Comparison of ENCODE assay signal across 23 cellular contexts in the genomic region with DNA sequence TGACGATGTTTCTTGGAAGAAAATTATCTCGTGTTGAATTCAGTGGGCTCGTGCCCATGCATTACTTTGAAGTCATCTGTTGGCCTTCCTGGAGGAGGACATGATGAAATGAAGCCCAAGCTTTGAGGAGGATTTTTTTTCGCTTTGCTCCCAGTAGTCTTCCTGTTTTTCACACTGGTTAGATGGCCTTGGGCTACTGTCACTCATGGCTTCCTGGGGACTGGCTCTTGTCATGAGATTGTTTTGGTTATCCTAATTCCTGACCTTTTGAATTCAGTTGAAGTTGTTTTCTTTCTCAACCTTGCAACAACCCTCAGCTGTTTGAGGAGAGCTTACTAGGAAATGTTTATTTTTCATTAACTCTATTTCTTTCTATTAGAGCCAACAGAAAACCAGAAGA.
"Had no signal": no experiment of that assay in that cellular context is flagged by ENCODE, and none has a peak within 500 bp of the region (broad histone marks: within the 10 kb centered on the region; RNA-seq: fewer than 3 reads in every experiment).

No MANE protein-coding gene starts in this region.

- H2AFZ ChIP-seq: parathyroid adenoma had no signal

- H3K4me3 ChIP-seq: dorsolateral prefrontal cortex, smooth muscle cell, suprapubic skin, transverse colon, vagina had no signal

- H3K4me1 ChIP-seq: parathyroid adenoma, suprapubic skin, transverse colon, vagina had no signal

- H3K79me2 ChIP-seq: parathyroid adenoma had no signal

- ATAC-seq: left lobe of liver; naive thymus-derived CD8-positive, alpha-beta T cell; sciatic nerve; stimulated activated naive CD8-positive, alpha-beta T cell treated with anti-CD3 and anti-CD28 coated beads, Interleukin-15, amount 100 ng/mL, for 72 hours had no signal

- DNase-seq: dorsolateral prefrontal cortex; effector CD4-positive, alpha-beta T cell; kidney; mesenchymal stem cell; midbrain; naive thymus-derived CD8-positive, alpha-beta T cell; occipital lobe; stimulated activated CD4-positive, alpha-beta T cell treated with anti-CD3 and anti-CD28 coated beads, Interleukin-12 subunit alpha, Interleukin-12 subunit beta, amount 100 ng/mL, for 4 hours; stimulated activated CD4-positive, alpha-beta T cell treated with anti-CD3 and anti-CD28 coated beads, Interleukin-1b, Interleukin-23, amount 100 ng/mL, for 48 hours; stimulated activated CD4-positive, alpha-beta T cell treated with anti-CD3 and anti-CD28 coated beads, Interleukin-4, amount 100 ng/mL, for 1 hour; stimulated activated CD8-positive, alpha-beta memory T cell treated with anti-CD3 and anti-CD28 coated beads, Interleukin-4, amount 100 ng/mL, for 48 hours; stimulated activated naive CD4-positive, alpha-beta T cell; stimulated activated naive CD8-positive, alpha-beta T cell treated with anti-CD3 and anti-CD28 coated beads, Interleukin-15, amount 100 ng/mL, for 72 hours; transverse colon had no signal

- H3K36me3 ChIP-seq: suprapubic skin, transverse colon, vagina had no signal

- H3K27ac ChIP-seq: dorsolateral prefrontal cortex, epithelial cell of prostate, parathyroid adenoma, suprapubic skin, transverse colon, vagina had no signal

- H3K9ac ChIP-seq: parathyroid adenoma had no signal

- H3K9me3 ChIP-seq: suprapubic skin, transverse colon, vagina had no signal

- FAIRE-seq: colon, frontal cortex, kidney had no signal

- H3K27me3 ChIP-seq: suprapubic skin, transverse colon, vagina had no signal
